16 cellular contexts compared by ENCODE assay signal in genomic region chr10:68106656-68107055, GRCh38. TPM values are rescaled to one million over a fixed set of nuclear protein-coding genes. Genes with fewer than 3 reads are reported as not detected.
DNase-seq lines count a peak whose midpoint lies in the region; ATAC-seq and TF ChIP-seq lines count a peak whose summit lies in the region.
"Had no signal": no experiment of that assay in that cellular context is flagged by ENCODE, and none has a peak within 500 bp of the region (broad histone marks: within the 10 kb centered on the region; RNA-seq: fewer than 3 reads in every experiment).

No MANE protein-coding gene starts in this region.

- DNase-seq in AG10803 (ENCODE audit: low read depth) (peak; percentile 95), LoVo (ENCODE audit: low spot score) (peak; percentile 23), brain pericyte (ENCODE audit: low read depth, low spot score) (peak; percentile 39), kidney tubule cell (ENCODE audit: low spot score) (peak; percentile 79), DMS153 treated with DMSO at 0.1 percent for 48 hours (lab: John Stamatoyannopoulos, UW; ENCODE audit: unreplicated experiment) (no peak)
- no peak for DNase-seq in activated T-helper 2 cell treated with anti-CD3 and anti-CD28 coated beads, Interferon-gamma antibody, Interleukin-2, Interleukin-4, amounts not matched to agents 10 μg/mL and 5 μg/mL and 100 μg/mL, durations not matched to agents 14 hours and 24 hours and 36 hours (ENCODE audit: low spot score)
- DNase-seq: activated CD4-positive, alpha-beta T cell treated with anti-CD3 and anti-CD28 coated beads, Interleukin-2, amount 50 U/mL, for 1 hour; adrenal gland; erythroblast; left lung; NCI-H446; substantia nigra had no signal

- no peak for TF ChIP-seq POLR2A in GM18505 (IDR thresholded peaks at IDR 0.05; ENCODE audit: borderline replicate concordance, extremely low read depth, insufficient read depth, insufficient read length)

- peaks cover 25% of the 10 kb centered on the region for H3K27me3 Mint-ChIP-seq in activated T-helper 2 cell treated with anti-CD3 and anti-CD28 coated beads, Interferon-gamma antibody, Interleukin-2, Interleukin-4, amounts not matched to agents 10 μg/mL and 5 μg/mL and 100 μg/mL, durations not matched to agents 14 hours and 24 hours and 36 hours (ENCODE audit: low read depth)

- H3K4me1 Mint-ChIP-seq in activated T-helper 2 cell treated with anti-CD3 and anti-CD28 coated beads, Interferon-gamma antibody, Interleukin-2, Interleukin-4, amounts not matched to agents 10 μg/mL and 5 μg/mL and 100 μg/mL, durations not matched to agents 14 hours and 24 hours and 36 hours (ENCODE audit: low read depth): no peaks in the 10 kb centered on the region

- H3K9me3 Mint-ChIP-seq in activated T-helper 2 cell treated with anti-CD3 and anti-CD28 coated beads, Interferon-gamma antibody, Interleukin-2, Interleukin-4, amounts not matched to agents 10 μg/mL and 5 μg/mL and 100 μg/mL, durations not matched to agents 14 hours and 24 hours and 36 hours: no peaks in the 10 kb centered on the region

- H3K4me3 ChIP-seq in AG10803 (ENCODE audit: low read length): no peak overlapping the region
- H3K4me3 ChIP-seq: adrenal gland; BLaER1 treated with 17β-estradiol and CSF1 and Interleukin-3, amounts not matched to agents 10 nM and 100 nM; left lung had no signal

- intact Hi-C loops in activated T-helper 2 cell treated with anti-CD3 and anti-CD28 coated beads, Interferon-gamma antibody, Interleukin-2, Interleukin-4, amounts not matched to agents 10 μg/mL and 5 μg/mL and 100 μg/mL, durations not matched to agents 14 hours and 24 hours and 36 hours (cut with micrococcal nuclease): no loop called here

- H3K27ac Mint-ChIP-seq in activated T-helper 2 cell treated with anti-CD3 and anti-CD28 coated beads, Interferon-gamma antibody, Interleukin-2, Interleukin-4, amounts not matched to agents 10 μg/mL and 5 μg/mL and 100 μg/mL, durations not matched to agents 14 hours and 24 hours and 36 hours: no peak overlapping the region

- no peak for TF ChIP-seq CTCF in AG10803 (conservative IDR thresholded peaks at IDR 0.05; ENCODE audit: low read length)

- H3K36me3 Mint-ChIP-seq in activated T-helper 2 cell treated with anti-CD3 and anti-CD28 coated beads, Interferon-gamma antibody, Interleukin-2, Interleukin-4, amounts not matched to agents 10 μg/mL and 5 μg/mL and 100 μg/mL, durations not matched to agents 14 hours and 24 hours and 36 hours (ENCODE audit: low read depth): no peaks in the 10 kb centered on the region

- no peak overlapping the region for H3K4me3 Mint-ChIP-seq in activated T-helper 2 cell treated with anti-CD3 and anti-CD28 coated beads, Interferon-gamma antibody, Interleukin-2, Interleukin-4, amounts not matched to agents 10 μg/mL and 5 μg/mL and 100 μg/mL, durations not matched to agents 14 hours and 24 hours and 36 hours (ENCODE audit: low read depth)

- ATAC-seq in GM18505 (IDR thresholded peaks at IDR 0.05; ENCODE audit: unreplicated experiment) (no peak), GM18498 (IDR thresholded peaks at IDR 0.05; ENCODE audit: unreplicated experiment) (no peak)
- ATAC-seq: left lung had no signal

RNA-seq across cellular contexts. Expression of gene MYPN, which starts 2.6 kb away (rescaled TPM):
- not detected in 2 replicates for total RNA-seq in activated T-helper 2 cell treated with anti-CD3 and anti-CD28 coated beads, Interferon-gamma antibody, Interleukin-2, Interleukin-4, amounts not matched to agents 10 μg/mL and 5 μg/mL and 100 μg/mL, durations not matched to agents 14 hours and 24 hours and 36 hours
- total RNA-seq: omental fat pad had no signal

RNA-seq across cellular contexts. Expression of gene HERC4, which starts 31.6 kb away (rescaled TPM):
- 48.9 and 55.7 TPM in 2 replicates for total RNA-seq in activated T-helper 2 cell treated with anti-CD3 and anti-CD28 coated beads, Interferon-gamma antibody, Interleukin-2, Interleukin-4, amounts not matched to agents 10 μg/mL and 5 μg/mL and 100 μg/mL, durations not matched to agents 14 hours and 24 hours and 36 hours

Comparison
In these comparisons a context has a peak if more than half of its experiments do, and no peak if none do; other contexts are left out.
1. DNase-seq: peak in AG10803 (single experiment), LoVo (single experiment), brain pericyte (single experiment) and kidney tubule cell (single experiment); none in activated T-helper 2 cell treated with anti-CD3 and anti-CD28 coated beads, Interferon-gamma antibody, Interleukin-2, Interleukin-4, amounts not matched to agents 10 μg/mL and 5 μg/mL and 100 μg/mL, durations not matched to agents 14 hours and 24 hours and 36 hours (single experiment) and DMS153 treated with DMSO at 0.1 percent for 48 hours (single experiment).